Comparison of ENCODE assay signal across 25 cellular contexts in genomic region chr12:7004840-7005239, GRCh38. TPM values are rescaled to one million over a fixed set of nuclear protein-coding genes. Genes with fewer than 3 reads are reported as not detected.
A peak's percentile ranks its signal among the peaks of the same experiment; 100 is the strongest.
DNase-seq lines count a peak whose midpoint lies in the region; ATAC-seq and TF ChIP-seq lines count a peak whose summit lies in the region.
"Had no signal": no experiment of that assay in that cellular context is flagged by ENCODE, and none has a peak within 500 bp of the region (broad histone marks: within the 10 kb centered on the region; RNA-seq: fewer than 3 reads in every experiment).

No MANE protein-coding gene starts in this region.

- DNase-seq in CD14-positive monocyte (ENCODE audit: low spot score) (no peak), NCI-H774 (lab: John Stamatoyannopoulos, UW) (no peak), lower leg skin (ENCODE audit: low spot score in 2 of 2) (no peak), H7 (no peak)
- DNase-seq: AML-193; Caco-2; CD4-positive, alpha-beta memory T cell; GM23248; H9; HFFc6; NCI-H1092 treated with DMSO at 0.1 percent for 48 hours; NCI-H1436; NCI-H187 treated with DMSO at 0.1 percent for 48 hours; NCI-H2171 treated with DMSO at 0.1 percent for 48 hours; NCI-H446; NCI-H524 treated with DMSO at 0.1 percent for 48 hours; NCI-H82; NK-92 treated with Interleukin-12 subunit alpha and Interleukin-12 subunit beta, amount 100 ng/mL, for 24 hours; SHP77 treated with DMSO at 0.1 percent for 48 hours had no signal

- peaks cover 8 to 18% of the 10 kb centered on the region in 2 donors for H3K36me3 Mint-ChIP-seq in CD14-positive monocyte
- peaks cover 7% of the 10 kb centered on the region for H3K36me3 Mint-ChIP-seq in dendritic cell treated with granulocyte-macrophage colony-stimulating factor and Interleukin-4, amounts not matched to agents 40 ng/mL and 50 ng/mL, for 4 days (ENCODE audit: low read depth)
- H3K36me3 Mint-ChIP-seq in stimulated activated memory B cell treated with anti-CD40 and anti-IgM and Interleukin-4, amounts not matched to agents 10 μg/mL and 1 μg/mL and 100 μg/mL, for 72 hours: peaks cover 35% of the 10 kb centered on the region

- intact Hi-C loops in CD14-positive monocyte (cut with micrococcal nuclease) (no loop called here), lower leg skin (cut with DNase I; ENCODE audit: low total_unique reads) (no loop called here)
- intact Hi-C loops in dendritic cell treated with granulocyte-macrophage colony-stimulating factor and Interleukin-4, amounts not matched to agents 40 ng/mL and 50 ng/mL, for 4 days (cut with micrococcal nuclease): loop anchor here (2.0 kb wide), 1 partner anchor 14 kb away; the partner anchor contains the start of gene LPCAT3

- no peak overlapping the region for H3K4me3 Mint-ChIP-seq in CD14-positive monocyte
- H3K4me3 Mint-ChIP-seq in dendritic cell treated with granulocyte-macrophage colony-stimulating factor and Interleukin-4, amounts not matched to agents 40 ng/mL and 50 ng/mL, for 4 days: peak overlapping the region; percentile 37
- H3K4me3 Mint-ChIP-seq in stimulated activated memory B cell treated with anti-CD40 and anti-IgM and Interleukin-4, amounts not matched to agents 10 μg/mL and 1 μg/mL and 100 μg/mL, for 72 hours: no peak overlapping the region
- H3K4me3 Mint-ChIP-seq: CD4-positive, alpha-beta memory T cell; H9; HFFc6 had no signal

- no peaks in the 10 kb centered on the region for H3K27me3 Mint-ChIP-seq in CD14-positive monocyte (ENCODE audit: low read depth in 3 of 3)
- H3K27me3 Mint-ChIP-seq in dendritic cell treated with granulocyte-macrophage colony-stimulating factor and Interleukin-4, amounts not matched to agents 40 ng/mL and 50 ng/mL, for 4 days: no peaks in the 10 kb centered on the region
- H3K27me3 Mint-ChIP-seq in stimulated activated memory B cell treated with anti-CD40 and anti-IgM and Interleukin-4, amounts not matched to agents 10 μg/mL and 1 μg/mL and 100 μg/mL, for 72 hours: no peaks in the 10 kb centered on the region
- H3K27me3 Mint-ChIP-seq: CD4-positive, alpha-beta memory T cell had no signal

- H3K4me3 ChIP-seq in HEK293 (ENCODE audit: low read depth, low read length) (no peak overlapping the region), lower leg skin (ENCODE audit: low read depth, poor library complexity, severe bottlenecking) (no peak overlapping the region), H7 (ENCODE audit: insufficient read depth, low read depth, low read length) (no peak overlapping the region)
- H3K4me3 ChIP-seq: A549; BLaER1 treated with 17β-estradiol and CSF1 and Interleukin-3, amounts not matched to agents 10 nM and 100 nM; GM23248 had no signal

- H3K4me1 Mint-ChIP-seq in CD14-positive monocyte: peaks cover 69% of the 10 kb centered on the region
- H3K4me1 Mint-ChIP-seq in dendritic cell treated with granulocyte-macrophage colony-stimulating factor and Interleukin-4, amounts not matched to agents 40 ng/mL and 50 ng/mL, for 4 days (ENCODE audit: low read depth): peaks cover 62% of the 10 kb centered on the region
- peaks cover 15% of the 10 kb centered on the region for H3K4me1 Mint-ChIP-seq in stimulated activated memory B cell treated with anti-CD40 and anti-IgM and Interleukin-4, amounts not matched to agents 10 μg/mL and 1 μg/mL and 100 μg/mL, for 72 hours
- H3K4me1 Mint-ChIP-seq: H9 had no signal

- no peak overlapping the region for H3K27ac ChIP-seq in HEK293 (ENCODE audit: extremely low read depth, low read depth, low read length)
- H3K27ac ChIP-seq: A549, GM23248, HL-60 had no signal

- H3K27ac Mint-ChIP-seq in CD14-positive monocyte: peak overlapping the region; percentile 26 to 81 (median 75)
- peak overlapping the region; percentile 90 for H3K27ac Mint-ChIP-seq in dendritic cell treated with granulocyte-macrophage colony-stimulating factor and Interleukin-4, amounts not matched to agents 40 ng/mL and 50 ng/mL, for 4 days
- H3K27ac Mint-ChIP-seq in stimulated activated memory B cell treated with anti-CD40 and anti-IgM and Interleukin-4, amounts not matched to agents 10 μg/mL and 1 μg/mL and 100 μg/mL, for 72 hours: peak overlapping the region; percentile 27
- H3K27ac Mint-ChIP-seq: H9, HFFc6 had no signal

- no peaks in the 10 kb centered on the region for H3K9me3 ChIP-seq in HEK293 (ENCODE audit: control insufficient read depth, insufficient read depth, low read depth, low read length)
- H3K9me3 ChIP-seq: A549; BLaER1 treated with 17β-estradiol and CSF1 and Interleukin-3, amounts not matched to agents 10 nM and 100 nM; Caco-2 had no signal

- H3K36me3 ChIP-seq in HEK293 (ENCODE audit: control insufficient read depth in 2 of 2, insufficient read depth in 1 of 2, low read length in 2 of 2) (peaks cover 0 to 4% of the 10 kb centered on the region in 2 experiments; a peak in 1 of 3 replicates), H7 (replicated peaks; ENCODE audit: control insufficient read depth, insufficient read depth, low read length) (no peaks in the 10 kb centered on the region)

- CTCF ChIA-PET in HEK293 (lab: Yijun Ruan, JAX): interaction anchor here (0.6 kb wide), 1 partner anchor 8 kb away, joined by 3 read pairs; no protein-coding TSS in a partner anchor

- H3K27me3 ChIP-seq in H7 (ENCODE audit: control insufficient read depth, insufficient read depth, low read length): no peaks in the 10 kb centered on the region
- H3K27me3 ChIP-seq: BLaER1 treated with 17β-estradiol and CSF1 and Interleukin-3, amounts not matched to agents 10 nM and 100 nM had no signal

- TF ChIP-seq POLR2A in lower leg skin (IDR thresholded peaks at IDR 0.05): no peak

- TF ChIP-seq CTCF in CD14-positive monocyte (IDR thresholded peaks at IDR 0.05): no peak
- no peak for TF ChIP-seq CTCF in HEK293 (tag by site-specific recombination; IDR thresholded peaks at IDR 0.05)
- TF ChIP-seq CTCF in lower leg skin (IDR thresholded peaks at IDR 0.05): no peak

- 78 to 85% methylated on average over 2 of the region's 2 CpGs for WGBS in lower leg skin, 2 donors

- H3K4me1 ChIP-seq in HEK293 (ENCODE audit: control insufficient read depth, insufficient read depth, low read length): no peaks in the 10 kb centered on the region; the same call in 1 of the 2 replicates
- H3K4me1 ChIP-seq: A549 had no signal

- POLR2A ChIA-PET in HEK293 (lab: Yijun Ruan, JAX): no interaction called here

- no peak for ATAC-seq in stimulated activated memory B cell treated with anti-CD40 and anti-IgM and Interleukin-4, amounts not matched to agents 10 μg/mL and 1 μg/mL and 100 μg/mL, for 72 hours
- ATAC-seq: A549 had no signal

- H3K9me3 Mint-ChIP-seq in CD14-positive monocyte: no peaks in the 10 kb centered on the region
- H3K9me3 Mint-ChIP-seq in dendritic cell treated with granulocyte-macrophage colony-stimulating factor and Interleukin-4, amounts not matched to agents 40 ng/mL and 50 ng/mL, for 4 days: no peaks in the 10 kb centered on the region
- no peaks in the 10 kb centered on the region for H3K9me3 Mint-ChIP-seq in stimulated activated memory B cell treated with anti-CD40 and anti-IgM and Interleukin-4, amounts not matched to agents 10 μg/mL and 1 μg/mL and 100 μg/mL, for 72 hours
- H3K9me3 Mint-ChIP-seq: CD4-positive, alpha-beta memory T cell; H9; HFFc6 had no signal

TF ChIP-seq in HEK293, 187 proteins besides CTCF, POLR2A, EP300 and RAD21:
- TF ChIP-seq ZNF600 (tag by site-specific recombination; IDR thresholded peaks at IDR 0.05) (peak; percentile 85), ZNF501 (tag by site-specific recombination; IDR thresholded peaks at IDR 0.05) (no peak)

RNA-seq across cellular contexts. Expression of gene LPCAT3, which starts 13.4 kb away (rescaled TPM):
- 10 to 100 TPM; 54.1 to 62.7 TPM for polyA plus RNA-seq in CD14-positive monocyte
- 10 to 100 TPM; 29.6 to 51.2 (median 48.4) TPM for total RNA-seq in lower leg skin
- total RNA-seq in H7 (2014; rRNA removed; shearing (Covaris generic)): 14.4 and 16.9 TPM in 2 replicates

RNA-seq across cellular contexts. Expression of gene EMG1, which starts 34.1 kb away (rescaled TPM):
- 10 to 100 TPM; 33.1 to 35.3 TPM for polyA plus RNA-seq in CD14-positive monocyte
- 10 to 100 TPM; 31.7 to 43.1 (median 34.7) TPM for total RNA-seq in lower leg skin
- total RNA-seq in H7 (2014; rRNA removed; shearing (Covaris generic)): 56.6 and 59.5 TPM in 2 replicates

RNA-seq across cellular contexts. Expression of gene PHB2, which starts 34.4 kb away (rescaled TPM):
- 10 to 100 TPM; 90.6 to 91.9 TPM for polyA plus RNA-seq in CD14-positive monocyte
- total RNA-seq in lower leg skin: 100 to 1,000 TPM; 176 to 256 (median 221) TPM
- 482 and 560 TPM in 2 replicates for total RNA-seq in H7 (2014; rRNA removed; shearing (Covaris generic))

RNA-seq across cellular contexts. Expression of gene PTPN6, which starts 53.7 kb away (rescaled TPM):
- 100 to 1,000 TPM; 449 to 562 TPM for polyA plus RNA-seq in CD14-positive monocyte
- 10 to 100 TPM; 31.8 to 44.5 (median 34.4) TPM for total RNA-seq in lower leg skin
- 25.0 and 34.3 TPM in 2 replicates for total RNA-seq in H7 (2014; rRNA removed; shearing (Covaris generic))
- total RNA-seq: GM23248, HFFc6 had no signal

RNA-seq across cellular contexts. Expression of gene C1S, which starts 55.7 kb away (rescaled TPM):
- polyA plus RNA-seq in CD14-positive monocyte: not detected
- total RNA-seq in lower leg skin: 100 to 1,000 TPM in 1 of 4 donors, 10 to 100 TPM in 3; 52.6 to 187 (median 59.3) TPM
- total RNA-seq in H7 (2014; rRNA removed; shearing (Covaris generic)): 4.4 and 4.8 TPM in 2 replicates
- polyA plus RNA-seq: CD4-positive, alpha-beta memory T cell had no signal

Comparison
In these comparisons a context has a peak if more than half of its experiments do, and no peak if none do; other contexts are left out.
1. H3K27ac Mint-ChIP-seq: peak in every context shown above with its lines; median percentile 90 in dendritic cell treated with granulocyte-macrophage colony-stimulating factor and Interleukin-4, amounts not matched to agents 40 ng/mL and 50 ng/mL, for 4 days; 75 in CD14-positive monocyte; 27 in stimulated activated memory B cell treated with anti-CD40 and anti-IgM and Interleukin-4, amounts not matched to agents 10 μg/mL and 1 μg/mL and 100 μg/mL, for 72 hours.